In the genomic region with DNA sequence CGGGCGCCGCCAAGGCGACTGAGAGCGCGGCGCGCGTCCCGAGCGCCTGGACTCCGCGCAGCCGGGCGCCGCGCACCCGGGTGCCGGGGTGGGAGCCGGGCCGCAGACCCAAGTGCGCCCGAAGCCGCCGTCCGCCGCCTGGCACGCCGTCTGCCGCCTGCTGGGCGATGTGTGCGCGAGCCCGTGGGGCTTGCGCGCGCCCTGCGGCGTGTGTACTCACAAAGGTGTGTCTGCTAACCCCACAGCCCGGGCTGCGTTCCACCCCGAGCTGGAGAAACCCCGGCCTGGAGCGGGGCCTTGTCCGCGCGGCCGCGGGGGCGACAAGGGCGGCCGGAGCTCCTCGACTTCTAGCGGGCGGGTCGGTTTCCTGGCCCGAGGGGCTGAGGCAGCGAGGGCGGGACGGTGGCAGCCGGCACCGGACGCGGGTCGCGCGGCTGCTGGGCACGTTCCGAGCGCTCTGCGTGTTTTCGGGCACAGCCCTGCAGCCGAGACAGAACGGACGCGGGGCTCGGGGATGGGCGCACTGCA, we compare ENCODE assay signal across 8 cellular contexts. TPM values are rescaled to one million over a fixed set of nuclear protein-coding genes. Genes with fewer than 3 reads are reported as not detected.
A peak's percentile ranks its signal among the peaks of the same experiment; 100 is the strongest.
DNase-seq lines count a peak whose midpoint lies in the region; ATAC-seq and TF ChIP-seq lines count a peak whose summit lies in the region.

No MANE protein-coding gene starts in this region.

- peaks cover 17% of the 10 kb centered on the region for H4K20me1 ChIP-seq in KMS-11 (ENCODE audit: insufficient read depth)
- H4K20me1 ChIP-seq in hepatocyte (ENCODE audit: insufficient read depth, poor library complexity, severe bottlenecking), result peaks cover 30% of the 10 kb centered on the region

- H3K27ac ChIP-seq in KMS-11, result peak overlapping the region; percentile 57
- H3K27ac ChIP-seq in hepatocyte, result peak overlapping the region; percentile 98

- H3K4me2 ChIP-seq in KMS-11 (peak overlapping the region; percentile 97), hepatocyte (peak overlapping the region; percentile 89)

- WGBS in hepatocyte (ENCODE audit: low lambda C conversion rate, missing lambda C conversion rate), result under 1% methylated on average over 77 of the region's 78 CpGs

- H3K79me2 ChIP-seq in KMS-11 (ENCODE audit: insufficient read depth, low read depth) (peaks cover 28% of the 10 kb centered on the region), hepatocyte (peaks cover 36% of the 10 kb centered on the region)

- peaks cover 42% of the 10 kb centered on the region for H3K4me1 ChIP-seq in KMS-11 (ENCODE audit: low read depth, poor library complexity, severe bottlenecking)
- H3K4me1 ChIP-seq in hepatocyte (ENCODE audit: insufficient read depth), result peaks cover 24% of the 10 kb centered on the region

- H2AFZ ChIP-seq in KMS-11 (ENCODE audit: low read depth), result peak overlapping the region; percentile 85
- H2AFZ ChIP-seq in hepatocyte, result peak overlapping the region; percentile 66

- DNase-seq in GDM1 (lab: John Stamatoyannopoulos, UW) (peak; percentile 65), T-helper 2 cell (peak; percentile 47 to 90 (median 69)), astrocyte of the cerebellum (ENCODE audit: low read depth) (no peak), hepatocyte (ENCODE audit: low spot score) (peak; percentile 92), renal cortical epithelial cell (ENCODE audit: low read depth) (peak; percentile 57), occipital lobe (lab: John Stamatoyannopoulos, UW) (no peak)

- H3K36me3 ChIP-seq in KMS-11 (ENCODE audit: insufficient read depth), result no peaks in the 10 kb centered on the region
- H3K36me3 ChIP-seq in hepatocyte (replicated peaks; ENCODE audit: insufficient read depth, low read depth), result no peaks in the 10 kb centered on the region

- peak overlapping the region; percentile 71; the same call in 1 of the 2 replicates for H3K9ac ChIP-seq in KMS-11

- H3K27me3 ChIP-seq in KMS-11 (ENCODE audit: insufficient read depth, low read depth) (peaks cover 7% of the 10 kb centered on the region; the same call in 1 of the 2 replicates), hepatocyte (no peaks in the 10 kb centered on the region)

- H3K9me3 ChIP-seq in hepatocyte (ENCODE audit: low read depth), result no peaks in the 10 kb centered on the region

- TF ChIP-seq CTCF in KMS-11 (conservative IDR thresholded peaks at IDR 0.05; ENCODE audit: low read depth, low read length) (0 out of 2 replicates have a peak, but pooled peaks have one; percentile 23), astrocyte of the cerebellum (IDR thresholded peaks at IDR 0.05; ENCODE audit: low read depth, low read length, missing control alignments) (no peak), hepatocyte (IDR thresholded peaks at IDR 0.05; ENCODE audit: poor library complexity) (peak; percentile 42)

- no peaks in the 10 kb centered on the region for H3K9me2 ChIP-seq in hepatocyte (replicated peaks; ENCODE audit: insufficient read depth)

- H3K4me3 ChIP-seq in KMS-11 (IDR thresholded peaks at IDR 0.05; ENCODE audit: insufficient read depth, low read depth, low read length) (no peak overlapping the region), astrocyte of the cerebellum (ENCODE audit: low read depth, low read length) (peak overlapping the region; percentile 94), hepatocyte (peak overlapping the region; percentile 78)

- peak; percentile 22 for ATAC-seq in GM21786 (IDR thresholded peaks at IDR 0.05; ENCODE audit: unreplicated experiment)

- in situ Hi-C loops in astrocyte of the cerebellum (cut with HindIII; ENCODE audit: low sequenced_read_pairs), result no loop called here

RNA-seq across cellular contexts. Expression of a gene that starts 1.1 kb away (rescaled TPM):
- 12.7 and 13.0 TPM in 2 replicates for total RNA-seq in hepatocyte
- 6.7 and 9.0 TPM in 2 replicates for polyA plus RNA-seq in hepatocyte
- total RNA-seq in renal cortical epithelial cell, result 11.6 and 20.7 TPM in 2 replicates
- 57.4 TPM for total RNA-seq in occipital lobe

Comparison
In these comparisons a context has a peak if more than half of its experiments do, and no peak if none do; other contexts are left out.
1. DNase-seq: peak in GDM1 (single experiment), T-helper 2 cell (5 of 5), hepatocyte (single experiment) and renal cortical epithelial cell (single experiment); none in astrocyte of the cerebellum (single experiment) and occipital lobe (single experiment).